2 cellular contexts compared by ENCODE assay signal in genomic region chr18:43442571-43442970, GRCh38.
TF ChIP-seq lines count a peak whose summit lies in the region.

No MANE protein-coding gene starts in this region.

TF ChIP-seq in SK-N-SH treated with all-trans-retinoic acid at 6 μM for 48 hours, 23 proteins besides CTCF, POLR2A, EP300 and RAD21 (continued from another document):
- peak; percentile 40; the same call in 1 of the 2 replicates for TF ChIP-seq TSHZ2 (CRISPR knock-in tag; IDR thresholded peaks at IDR 0.05)
- no peak for TF ChIP-seq SNAI2 (CRISPR knock-in tag; IDR thresholded peaks at IDR 0.05)
- TF ChIP-seq ZNF70 (CRISPR knock-in tag; IDR thresholded peaks at IDR 0.05): no peak
- TF ChIP-seq ZNF8 (CRISPR knock-in tag; IDR thresholded peaks at IDR 0.05): no peak
- TF ChIP-seq GLIS3 (CRISPR knock-in tag; IDR thresholded peaks at IDR 0.05): no peak
- TF ChIP-seq ESRRG (CRISPR knock-in tag; IDR thresholded peaks at IDR 0.05): no peak
- no peak for TF ChIP-seq OSR1 (CRISPR knock-in tag; IDR thresholded peaks at IDR 0.05)

TF ChIP-seq in SK-N-SH, 30 proteins besides CTCF, POLR2A, EP300 and RAD21 (continued from another document):
- no peak for TF ChIP-seq FOXM1 (IDR thresholded peaks at IDR 0.05; ENCODE audit: low read depth)
